ENCODE assay signal across 14 cellular contexts in the genomic region with DNA sequence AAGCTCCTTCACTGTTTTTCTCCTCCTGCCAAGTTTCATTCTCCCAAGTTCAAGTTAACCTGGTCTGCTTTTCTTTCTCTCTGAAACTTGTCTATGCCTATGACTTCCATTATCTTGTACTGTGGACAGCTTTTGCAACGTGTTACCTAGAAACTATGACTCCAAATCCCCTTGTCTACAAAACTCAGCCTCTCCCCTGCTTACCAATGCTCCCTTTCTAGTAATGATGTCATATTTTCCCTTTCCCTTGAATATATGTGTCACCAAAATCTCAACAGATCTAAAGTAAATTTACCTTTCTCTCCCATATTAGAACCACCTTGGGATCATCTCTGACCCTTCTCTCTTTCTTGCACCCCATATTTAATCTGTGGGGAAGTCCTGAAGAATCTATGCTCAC.
"Had no signal": no experiment of that assay in that cellular context is flagged by ENCODE, and none has a peak within 500 bp of the region (broad histone marks: within the 10 kb centered on the region; RNA-seq: fewer than 3 reads in every experiment).

No MANE protein-coding gene starts in this region.

- H3K4me3 Mint-ChIP-seq: activated B cell treated with CpG ODN at 0.5 μM for 24 hours; mesothelial cell of epicardium; natural killer cell treated with Interleukin-12 subunit alpha and Interleukin-12 subunit beta and Interleukin-15 and Interleukin-18, amount 100 ng/mL, for 72 hours; stimulated activated naive B cell treated with anti-CD40 and anti-IgM and Interleukin-4, amounts not matched to agents 10 μg/mL and 1 μg/mL and 100 μg/mL, for 72 hours; T-cell had no signal

- H3K27me3 Mint-ChIP-seq: T-cell had no signal

- H3K4me1 Mint-ChIP-seq: activated B cell treated with CpG ODN at 0.5 μM for 24 hours, T-cell had no signal

- DNase-seq: activated B cell treated with CpG ODN at 0.5 μM for 24 hours; amniotic stem cell; effector CD4-positive, alpha-beta T cell; esophagus squamous epithelium; heart right ventricle; left lung; spleen; stimulated activated CD4-positive, alpha-beta T cell treated with anti-CD3 and anti-CD28 coated beads, Interleukin-4, amount 100 ng/mL, for 4 hours; stimulated activated naive B cell treated with anti-CD40 and anti-IgM and Interleukin-4, amounts not matched to agents 10 μg/mL and 1 μg/mL and 100 μg/mL, for 72 hours; substantia nigra; T-cell had no signal

- H3K27ac Mint-ChIP-seq: activated B cell treated with CpG ODN at 0.5 μM for 24 hours; mesothelial cell of epicardium; natural killer cell treated with Interleukin-12 subunit alpha and Interleukin-12 subunit beta and Interleukin-15 and Interleukin-18, amount 100 ng/mL, for 72 hours; stimulated activated naive B cell treated with anti-CD40 and anti-IgM and Interleukin-4, amounts not matched to agents 10 μg/mL and 1 μg/mL and 100 μg/mL, for 72 hours; T-cell had no signal

- ATAC-seq: heart right ventricle; left lung; natural killer cell treated with Interleukin-12 subunit alpha and Interleukin-12 subunit beta and Interleukin-15 and Interleukin-18, amount 100 ng/mL, for 72 hours; SK-N-SH treated with all-trans-retinoic acid at 6 μM for 48 hours; stimulated activated naive B cell treated with anti-CD40 and anti-IgM and Interleukin-4, amounts not matched to agents 10 μg/mL and 1 μg/mL and 100 μg/mL, for 72 hours; T-cell had no signal

- H3K36me3 Mint-ChIP-seq: mesothelial cell of epicardium; natural killer cell treated with Interleukin-12 subunit alpha and Interleukin-12 subunit beta and Interleukin-15 and Interleukin-18, amount 100 ng/mL, for 72 hours; stimulated activated naive B cell treated with anti-CD40 and anti-IgM and Interleukin-4, amounts not matched to agents 10 μg/mL and 1 μg/mL and 100 μg/mL, for 72 hours; T-cell had no signal

- H3K9me3 Mint-ChIP-seq: activated B cell treated with CpG ODN at 0.5 μM for 24 hours; mesothelial cell of epicardium; natural killer cell treated with Interleukin-12 subunit alpha and Interleukin-12 subunit beta and Interleukin-15 and Interleukin-18, amount 100 ng/mL, for 72 hours; stimulated activated naive B cell treated with anti-CD40 and anti-IgM and Interleukin-4, amounts not matched to agents 10 μg/mL and 1 μg/mL and 100 μg/mL, for 72 hours; T-cell had no signal
